ENCODE assay signal across 8 cellular contexts in the genomic region with DNA sequence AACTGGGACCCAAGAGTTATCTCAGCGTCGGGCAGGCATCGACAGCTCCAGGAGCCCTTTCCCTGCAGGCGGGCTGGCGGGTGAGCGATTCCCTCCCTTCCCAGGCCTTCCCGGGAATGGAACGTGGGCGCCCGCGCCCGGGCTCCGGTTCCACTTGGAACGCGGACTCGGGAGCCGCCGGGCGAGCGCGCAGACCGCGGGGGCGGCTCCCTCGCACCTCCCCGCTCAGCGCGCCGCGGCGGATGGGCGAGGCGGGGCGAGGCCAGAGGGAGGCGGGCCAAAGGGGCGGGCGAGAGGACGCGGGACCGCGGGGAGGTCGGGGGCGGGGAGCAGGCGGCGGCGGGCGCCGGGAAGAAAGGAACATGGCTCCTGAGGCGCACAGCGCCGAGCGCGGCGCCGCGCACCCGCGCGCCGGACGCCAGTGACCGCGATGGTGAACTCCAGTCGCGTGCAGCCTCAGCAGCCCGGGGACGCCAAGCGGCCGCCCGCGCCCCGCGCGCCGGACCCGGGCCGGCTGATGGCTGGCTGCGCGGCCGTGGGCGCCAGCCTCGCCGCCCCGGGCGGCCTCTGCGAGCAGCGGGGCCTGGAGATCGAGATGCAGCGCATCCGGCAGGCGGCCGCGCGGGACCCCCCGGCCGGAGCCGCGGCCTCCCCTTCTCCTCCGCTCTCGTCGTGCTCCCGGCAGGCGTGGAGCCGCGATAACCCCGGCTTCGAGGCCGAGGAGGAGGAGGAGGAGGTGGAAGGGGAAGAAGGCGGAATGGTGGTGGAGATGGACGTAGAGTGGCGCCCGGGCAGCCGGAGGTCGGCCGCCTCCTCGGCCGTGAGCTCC. TPM values are rescaled to one million over a fixed set of nuclear protein-coding genes. Genes with fewer than 3 reads are reported as not detected.
DNase-seq lines count a peak whose midpoint lies in the region; ATAC-seq and TF ChIP-seq lines count a peak whose summit lies in the region.

Gene PKD2 (plus strand): TSS at position 332 of the 829 bp plus-strand sequence. CDS start 99 bp downstream, at position 431.

- TF ChIP-seq CTCF in Peyer's patch (IDR thresholded peaks at IDR 0.05) (no peak), fibroblast of lung (conservative IDR thresholded peaks at IDR 0.05 in 1 of 2, IDR thresholded peaks at IDR 0.05 in 1 of 2; ENCODE audit: low read depth in 1 of 2, low read length in 2 of 2) (no peak)

- POLR2A ChIA-PET in naive thymus-derived CD8-positive, alpha-beta T cell (lab: Charles Lee): no interaction called here

- H3K4me1 ChIP-seq in Peyer's patch (peaks cover 0 to 14% (median 2%) of the 10 kb centered on the region in 4 donors), fibroblast of lung (ENCODE audit: control insufficient read depth, extremely low read depth, insufficient read depth, low read length) (peaks cover 9% of the 10 kb centered on the region)

- peaks cover 3% of the 10 kb centered on the region for H3K36me3 Mint-ChIP-seq in activated T-helper 1 cell treated with anti-CD3 and anti-CD28 coated beads, Interleukin-12 subunit alpha, Interleukin-12 subunit beta, Interleukin-2, Interleukin-4 antibody, amounts not matched to agents 30 ng/mL and 10 ng/mL and 1 ng/mL, durations not matched to agents 14 hours and 24 hours and 36 hours (ENCODE audit: low read depth)
- H3K36me3 Mint-ChIP-seq in naive thymus-derived CD8-positive, alpha-beta T cell: no peaks in the 10 kb centered on the region

- H3K9me3 Mint-ChIP-seq in activated T-helper 1 cell treated with anti-CD3 and anti-CD28 coated beads, Interleukin-12 subunit alpha, Interleukin-12 subunit beta, Interleukin-2, Interleukin-4 antibody, amounts not matched to agents 30 ng/mL and 10 ng/mL and 1 ng/mL, durations not matched to agents 14 hours and 24 hours and 36 hours: no peaks in the 10 kb centered on the region
- no peaks in the 10 kb centered on the region for H3K9me3 Mint-ChIP-seq in naive thymus-derived CD8-positive, alpha-beta T cell

- H3K4me3 ChIP-seq in Peyer's patch (peak within 1 kb of the TSS; percentile 73 to 97 (median 82)), fibroblast of lung (replicated peaks in 1 of 4; ENCODE audit: control extremely low read depth in 1 of 4, insufficient read depth in 1 of 4, low read depth in 3 of 4, low read length in 4 of 4) (peak within 1 kb of the TSS; percentile 56 to 98 (median 84))

- peak within 1 kb of the TSS; percentile 89 for H3K4me3 Mint-ChIP-seq in activated T-helper 1 cell treated with anti-CD3 and anti-CD28 coated beads, Interleukin-12 subunit alpha, Interleukin-12 subunit beta, Interleukin-2, Interleukin-4 antibody, amounts not matched to agents 30 ng/mL and 10 ng/mL and 1 ng/mL, durations not matched to agents 14 hours and 24 hours and 36 hours
- H3K4me3 Mint-ChIP-seq in naive thymus-derived CD8-positive, alpha-beta T cell: peak within 1 kb of the TSS; percentile 82 to 96 (median 92)

- ATAC-seq in GM19452 (IDR thresholded peaks at IDR 0.05; ENCODE audit: unreplicated experiment): peak; percentile 78
- peak; percentile 90 for ATAC-seq in HG03571 (IDR thresholded peaks at IDR 0.05; ENCODE audit: unreplicated experiment)
- ATAC-seq in naive thymus-derived CD8-positive, alpha-beta T cell: peak; percentile 87 to 91

- intact Hi-C loops in activated T-helper 1 cell treated with anti-CD3 and anti-CD28 coated beads, Interleukin-12 subunit alpha, Interleukin-12 subunit beta, Interleukin-2, Interleukin-4 antibody, amounts not matched to agents 30 ng/mL and 10 ng/mL and 1 ng/mL, durations not matched to agents 14 hours and 24 hours and 36 hours (cut with micrococcal nuclease): loop anchor here (2.0 to 10.0 kb wide), 8 partner anchors 275 to 1105 kb away; partner anchors contain the start of genes AFF1, HERC3, HERC5 and PPM1K

- H3K27me3 ChIP-seq in Peyer's patch: no peaks in the 10 kb centered on the region
- no peaks in the 10 kb centered on the region for H3K27me3 ChIP-seq in fibroblast of lung (ENCODE audit: control insufficient read depth, insufficient read depth, low read length)

- H3K36me3 ChIP-seq in Peyer's patch: no peaks in the 10 kb centered on the region
- no peaks in the 10 kb centered on the region for H3K36me3 ChIP-seq in fibroblast of lung (ENCODE audit: control insufficient read depth, insufficient read depth, low read length)

- H3K4me2 ChIP-seq in fibroblast of lung (ENCODE audit: extremely low read depth, insufficient read depth, low read length): peak within 1 kb of the TSS; percentile 90

- peaks cover 46% of the 10 kb centered on the region for H3K79me2 ChIP-seq in fibroblast of lung (ENCODE audit: control insufficient read depth, insufficient read depth, low read length)

- DNase-seq in COR-L47 (lab: John Stamatoyannopoulos, UW) (peak; percentile 77), Peyer's patch (peak; percentile 52 to 91 (median 87)), fibroblast of lung (ENCODE audit: low read depth in 2 of 2) (peak; percentile 64 to 76)
- DNase-seq in activated T-helper 1 cell treated with anti-CD3 and anti-CD28 coated beads, Interleukin-12 subunit alpha, Interleukin-12 subunit beta, Interleukin-2, Interleukin-4 antibody, amounts not matched to agents 30 ng/mL and 10 ng/mL and 1 ng/mL, durations not matched to agents 14 hours and 24 hours and 36 hours (ENCODE audit: low spot score): peak; percentile 79
- peak; percentile 39 to 76 (median 54) for DNase-seq in naive thymus-derived CD8-positive, alpha-beta T cell
- peak; percentile 20 to 72 (median 52) for DNase-seq in stimulated activated naive CD4-positive, alpha-beta T cell (lab: John Stamatoyannopoulos, UW)

- H3K27ac ChIP-seq in Peyer's patch: peak within 1 kb of the TSS; percentile 70 to 90 (median 80)
- peak within 1 kb of the TSS; percentile 82 for H3K27ac ChIP-seq in fibroblast of lung (ENCODE audit: insufficient read depth, low read length)

- peak within 1 kb of the TSS; percentile 86 for H2AFZ ChIP-seq in fibroblast of lung (ENCODE audit: low read length)

- peaks cover 20% of the 10 kb centered on the region for H3K27me3 Mint-ChIP-seq in activated T-helper 1 cell treated with anti-CD3 and anti-CD28 coated beads, Interleukin-12 subunit alpha, Interleukin-12 subunit beta, Interleukin-2, Interleukin-4 antibody, amounts not matched to agents 30 ng/mL and 10 ng/mL and 1 ng/mL, durations not matched to agents 14 hours and 24 hours and 36 hours (ENCODE audit: insufficient read depth)
- peaks cover 0 to 14% (median 6%) of the 10 kb centered on the region in 5 donors for H3K27me3 Mint-ChIP-seq in naive thymus-derived CD8-positive, alpha-beta T cell

- peak within 1 kb of the TSS; percentile 87 for H3K9ac ChIP-seq in fibroblast of lung (ENCODE audit: insufficient read depth, low read length)

- H3K4me1 Mint-ChIP-seq in activated T-helper 1 cell treated with anti-CD3 and anti-CD28 coated beads, Interleukin-12 subunit alpha, Interleukin-12 subunit beta, Interleukin-2, Interleukin-4 antibody, amounts not matched to agents 30 ng/mL and 10 ng/mL and 1 ng/mL, durations not matched to agents 14 hours and 24 hours and 36 hours (ENCODE audit: low read depth): peaks cover 41% of the 10 kb centered on the region
- H3K4me1 Mint-ChIP-seq in naive thymus-derived CD8-positive, alpha-beta T cell: peaks cover 17 to 39% (median 30%) of the 10 kb centered on the region in 4 donors

- no peaks in the 10 kb centered on the region for H3K9me3 ChIP-seq in Peyer's patch
- H3K9me3 ChIP-seq in fibroblast of lung (ENCODE audit: control insufficient read depth, insufficient read depth, low read depth, low read length): no peaks in the 10 kb centered on the region

- H4K20me1 ChIP-seq in fibroblast of lung (ENCODE audit: control insufficient read depth, extremely low read depth, insufficient read depth, low read length): peaks cover 2% of the 10 kb centered on the region

- TF ChIP-seq POLR2A in Peyer's patch (IDR thresholded peaks at IDR 0.05): peak in 1 of 2 donors; percentile 35

- H3K27ac Mint-ChIP-seq in activated T-helper 1 cell treated with anti-CD3 and anti-CD28 coated beads, Interleukin-12 subunit alpha, Interleukin-12 subunit beta, Interleukin-2, Interleukin-4 antibody, amounts not matched to agents 30 ng/mL and 10 ng/mL and 1 ng/mL, durations not matched to agents 14 hours and 24 hours and 36 hours: peak within 1 kb of the TSS; percentile 80
- peak within 1 kb of the TSS in 8 of 10 donors; percentile 30 to 91 (median 49) for H3K27ac Mint-ChIP-seq in naive thymus-derived CD8-positive, alpha-beta T cell

RNA-seq across cellular contexts. Expression of gene PKD2, which starts in this region (rescaled TPM):
- total RNA-seq in Peyer's patch (100 to 1,000 TPM in 1 of 4 donors, 10 to 100 TPM in 2, 1 to 10 TPM in 1; 9.8 to 238 (median 23.4) TPM), fibroblast of lung (101 and 109 TPM in 2 replicates)
- total RNA-seq in activated T-helper 1 cell treated with anti-CD3 and anti-CD28 coated beads, Interleukin-12 subunit alpha, Interleukin-12 subunit beta, Interleukin-2, Interleukin-4 antibody, amounts not matched to agents 30 ng/mL and 10 ng/mL and 1 ng/mL, durations not matched to agents 14 hours and 24 hours and 36 hours: 10.1 and 11.7 TPM in 2 replicates
- polyA plus RNA-seq in fibroblast of lung: 61.5 and 158 TPM in 2 replicates
- polyA plus RNA-seq in fibroblast of lung (2012): 50.8 and 119 TPM in 2 replicates
- 30.5 and 43.4 TPM in 2 replicates for polyA minus RNA-seq in fibroblast of lung (ENCODE audit: low replicate concordance)
- total RNA-seq in naive thymus-derived CD8-positive, alpha-beta T cell: 1 to 10 TPM; 8.6 to 9.6 TPM
- 1 to 10 TPM; 1.4 to 5.8 (median 2.2) TPM for polyA plus RNA-seq in naive thymus-derived CD8-positive, alpha-beta T cell

Comparison
In these comparisons a context has a peak if more than half of its experiments do, and no peak if none do; other contexts are left out.
1. Peak in every context shown above with its lines: DNase-seq, ATAC-seq, H3K4me3 ChIP-seq and H3K27ac ChIP-seq.
2. RNA of gene PKD2 (polyA plus RNA-seq): 50.8 to 158 TPM in fibroblast of lung; 1.4 to 5.8 TPM in naive thymus-derived CD8-positive, alpha-beta T cell; every median in the first group is over 4 times any median in the second.